38 cellular contexts compared by ENCODE assay signal in the genomic region with DNA sequence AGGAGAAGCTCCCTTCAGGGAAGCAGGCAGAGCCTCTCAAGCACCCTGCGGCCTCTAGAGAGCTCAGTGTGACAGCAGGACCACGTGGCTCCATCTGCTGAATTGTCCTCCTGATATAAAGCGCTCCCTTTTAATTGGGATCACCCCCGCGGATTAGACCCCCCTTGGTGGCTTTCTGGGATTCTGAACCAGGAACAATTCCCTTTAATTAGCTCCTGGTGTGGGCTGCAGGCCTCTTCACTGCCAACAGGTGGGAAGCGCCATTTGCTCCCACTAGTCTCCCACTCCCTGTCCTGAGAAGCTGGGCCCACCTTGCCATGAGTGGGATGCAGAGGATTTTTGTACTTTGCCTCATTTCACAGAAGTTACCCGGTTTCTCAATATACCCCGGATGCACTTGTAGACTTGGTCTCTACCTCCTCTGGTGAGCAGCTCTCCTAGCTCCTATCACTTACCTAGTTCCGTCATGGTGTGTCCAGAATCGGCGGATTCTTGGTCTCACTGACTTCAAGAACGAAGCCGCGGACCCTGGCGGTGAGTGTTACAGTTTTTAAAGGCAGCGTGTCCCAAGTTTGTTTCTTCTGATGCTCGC. TPM values are rescaled to one million over a fixed set of nuclear protein-coding genes. Genes with fewer than 3 reads are reported as not detected.
"Had no signal": no experiment of that assay in that cellular context is flagged by ENCODE, and none has a peak within 500 bp of the region (broad histone marks: within the 10 kb centered on the region; RNA-seq: fewer than 3 reads in every experiment).

No MANE protein-coding gene starts in this region.

- H3K9me3 ChIP-seq: adrenal gland, body of pancreas, gastroesophageal sphincter, right atrium auricular region, suprapubic skin, tibial artery had no signal

- H3K36me3 ChIP-seq: adrenal gland, gastroesophageal sphincter, right atrium auricular region, suprapubic skin, tibial artery had no signal

- ATAC-seq: activated T-helper 17 cell treated with anti-CD3 and anti-CD28 coated beads, Interleukin-2, amount 50 U/mL, for 72 hours; body of pancreas; effector memory CD8-positive, alpha-beta T cell; gastroesophageal sphincter; left colon; stimulated activated naive B cell treated with anti-CD40 and anti-IgM and Interleukin-4, amounts not matched to agents 10 μg/mL and 1 μg/mL and 100 μg/mL, for 72 hours; T-helper 17 cell; WTC11 had no signal

- H3K4me3 ChIP-seq: adrenal gland, body of pancreas, coronary artery, dorsolateral prefrontal cortex, gastroesophageal sphincter, right atrium auricular region, suprapubic skin, tibial artery had no signal

- DNase-seq: activated CD4-positive, alpha-beta memory T cell treated with anti-CD3 and anti-CD28 coated beads, Interleukin-2, amount 10 ng/mL, durations not matched to agents 7 days and 5 days; activated CD4-positive, alpha-beta T cell treated with anti-CD3 and anti-CD28 coated beads for 1 hour; activated CD4-positive, alpha-beta T cell treated with anti-CD3 and anti-CD28 coated beads, Interleukin-2, amount 10 ng/mL, durations not matched to agents 7 days and 5 days; activated CD8-positive, alpha-beta memory T cell treated with anti-CD3 and anti-CD28 coated beads, Interleukin-2, amount 50 U/mL, for 48 hours; activated naive CD4-positive, alpha-beta T cell; activated naive CD8-positive, alpha-beta T cell treated with anti-CD3 and anti-CD28 coated beads for 36 hours; activated T-cell treated with anti-CD3 and anti-CD28 coated beads, Interleukin-2, amount 50 U/mL, for 24 hours; adrenal gland; aorta; body of pancreas; dorsolateral prefrontal cortex; effector memory CD8-positive, alpha-beta T cell; erythroblast; head of caudate nucleus; hippocampal formation; kidney; left colon; mammary epithelial cell; naive B cell; stimulated activated CD4-positive, alpha-beta T cell treated with anti-CD3 and anti-CD28 coated beads, Interleukin-15, amount 100 ng/mL, for 24 hours; stimulated activated CD4-positive, alpha-beta T cell treated with anti-CD3 and anti-CD28 coated beads, Interleukin-2, amount 100 ng/mL, for 24 hours; stimulated activated naive B cell treated with anti-CD40 and anti-IgM and Interleukin-4, amounts not matched to agents 10 μg/mL and 1 μg/mL and 100 μg/mL, for 72 hours; T-helper 17 cell; tibial artery had no signal

- H3K4me1 ChIP-seq: adrenal gland, body of pancreas, gastroesophageal sphincter, parathyroid adenoma, right atrium auricular region, suprapubic skin had no signal

- H3K27me3 ChIP-seq: adrenal gland, body of pancreas, dorsolateral prefrontal cortex, gastroesophageal sphincter, right atrium auricular region, suprapubic skin, tibial artery had no signal

- H3K9ac ChIP-seq: parathyroid adenoma had no signal

- H3K27ac ChIP-seq: adrenal gland, body of pancreas, coronary artery, dorsolateral prefrontal cortex, gastroesophageal sphincter, parathyroid adenoma, right atrium auricular region, suprapubic skin had no signal

- H2AFZ ChIP-seq: parathyroid adenoma had no signal

RNA-seq across cellular contexts. Expression of a gene that starts 0.6 kb away (rescaled TPM):
- total RNA-seq: activated CD4-positive, alpha-beta memory T cell treated with anti-CD3 and anti-CD28 coated beads, Interleukin-2, amount 10 ng/mL, durations not matched to agents 7 days and 5 days; activated CD4-positive, alpha-beta T cell treated with anti-CD3 and anti-CD28 coated beads, Interleukin-2, amount 10 ng/mL, durations not matched to agents 7 days and 5 days; activated naive CD8-positive, alpha-beta T cell treated with anti-CD3 and anti-CD28 coated beads for 36 hours; activated T-helper 17 cell treated with anti-CD3 and anti-CD28 coated beads, Interleukin-2, amount 50 U/mL, for 72 hours; adrenal gland; body of pancreas; fibroblast of lung; fibroblast of villous mesenchyme; gastroesophageal sphincter; left colon; liver; mammary epithelial cell; mesothelial cell of epicardium; pulmonary artery endothelial cell; suprapubic skin; T-helper 17 cell; urinary bladder; WTC11 had no signal
- polyA plus RNA-seq: fibroblast of lung, liver, mammary epithelial cell, neural cell had no signal
